22 cellular contexts compared by ENCODE assay signal in genomic region chr19:52749780-52750179, GRCh38.
"Had no signal": no experiment of that assay in that cellular context is flagged by ENCODE, and none has a peak within 500 bp of the region (broad histone marks: within the 10 kb centered on the region; RNA-seq: fewer than 3 reads in every experiment).

No MANE protein-coding gene starts in this region.

- H3K27me3 ChIP-seq: gastroesophageal sphincter, neutrophil, spleen, testis, tibial nerve had no signal

- H3K9me3 ChIP-seq: gastroesophageal sphincter, left ventricle myocardium inferior, lower lobe of right lung, neutrophil, testis, tibial nerve had no signal

- ATAC-seq: gastroesophageal sphincter; left cardiac atrium; lower lobe of right lung; sciatic nerve; stimulated activated naive B cell treated with anti-CD40 and anti-IgM and Interleukin-4, amounts not matched to agents 10 μg/mL and 1 μg/mL and 100 μg/mL, for 72 hours; stimulated activated naive CD8-positive, alpha-beta T cell treated with anti-CD3 and anti-CD28 coated beads, Interleukin-15, amount 100 ng/mL, for 72 hours had no signal

- H3K27me3 Mint-ChIP-seq: naive B cell; stimulated activated naive CD8-positive, alpha-beta T cell treated with anti-CD3 and anti-CD28 coated beads, Interleukin-15, amount 100 ng/mL, for 72 hours had no signal

- DNase-seq: effector CD4-positive, alpha-beta T cell; glutamatergic neuron; kidney; left cardiac atrium; left ventricle myocardium inferior; lower lobe of right lung; naive B cell; posterior cingulate gyrus; spleen; stimulated activated CD4-positive, alpha-beta T cell treated with anti-CD3 and anti-CD28 coated beads, Interleukin-15, amount 100 ng/mL, for 24 hours; stimulated activated CD4-positive, alpha-beta T cell treated with anti-CD3 and anti-CD28 coated beads, Interleukin-1b, Interleukin-23, amount 100 ng/mL, for 48 hours; stimulated activated CD4-positive, alpha-beta T cell treated with anti-CD3 and anti-CD28 coated beads, Interleukin-4, amount 100 ng/mL, for 24 hours; stimulated activated naive B cell treated with anti-CD40 and anti-IgM and Interleukin-4, amounts not matched to agents 10 μg/mL and 1 μg/mL and 100 μg/mL, for 72 hours; stimulated activated naive CD8-positive, alpha-beta T cell treated with anti-CD3 and anti-CD28 coated beads, Interleukin-15, amount 100 ng/mL, for 72 hours; testis had no signal

- H3K4me1 ChIP-seq: left ventricle myocardium inferior, lower lobe of right lung, testis had no signal

- H3K9me3 Mint-ChIP-seq: stimulated activated naive B cell treated with anti-CD40 and anti-IgM and Interleukin-4, amounts not matched to agents 10 μg/mL and 1 μg/mL and 100 μg/mL, for 72 hours had no signal

- H3K27ac ChIP-seq: coronary artery, gastroesophageal sphincter, left ventricle myocardium inferior, lower lobe of right lung, neutrophil, spleen, testis, tibial nerve had no signal

- H3K4me1 Mint-ChIP-seq: memory B cell; naive B cell; stimulated activated naive B cell treated with anti-CD40 and anti-IgM and Interleukin-4, amounts not matched to agents 10 μg/mL and 1 μg/mL and 100 μg/mL, for 72 hours; stimulated activated naive CD8-positive, alpha-beta T cell treated with anti-CD3 and anti-CD28 coated beads, Interleukin-15, amount 100 ng/mL, for 72 hours had no signal

- H3K36me3 Mint-ChIP-seq: stimulated activated naive B cell treated with anti-CD40 and anti-IgM and Interleukin-4, amounts not matched to agents 10 μg/mL and 1 μg/mL and 100 μg/mL, for 72 hours had no signal

- H3K4me3 ChIP-seq: coronary artery, gastroesophageal sphincter, left ventricle myocardium inferior, lower lobe of right lung, spleen, testis, tibial nerve had no signal

- H3K27ac Mint-ChIP-seq: memory B cell; nephron; stimulated activated naive B cell treated with anti-CD40 and anti-IgM and Interleukin-4, amounts not matched to agents 10 μg/mL and 1 μg/mL and 100 μg/mL, for 72 hours; stimulated activated naive CD8-positive, alpha-beta T cell treated with anti-CD3 and anti-CD28 coated beads, Interleukin-15, amount 100 ng/mL, for 72 hours had no signal

- H3K4me3 Mint-ChIP-seq: memory B cell; naive B cell; nephron; stimulated activated naive B cell treated with anti-CD40 and anti-IgM and Interleukin-4, amounts not matched to agents 10 μg/mL and 1 μg/mL and 100 μg/mL, for 72 hours; stimulated activated naive CD8-positive, alpha-beta T cell treated with anti-CD3 and anti-CD28 coated beads, Interleukin-15, amount 100 ng/mL, for 72 hours had no signal

- H3K36me3 ChIP-seq: gastroesophageal sphincter, left ventricle myocardium inferior, lower lobe of right lung, neutrophil, spleen, tibial nerve had no signal
